In genomic region chr15:98738689-98739411, GRCh38 we compare ENCODE assay signal across 21 cellular contexts.
DNase-seq lines count a peak whose midpoint lies in the region; ATAC-seq, FAIRE-seq and TF ChIP-seq lines count a peak whose summit lies in the region.
"Had no signal": no experiment of that assay in that cellular context is flagged by ENCODE, and none has a peak within 500 bp of the region (broad histone marks: within the 10 kb centered on the region; RNA-seq: fewer than 3 reads in every experiment).

No MANE protein-coding gene starts in this region.

- FAIRE-seq in RCC 7860 (lab: Jason Lieb, UNC) = peak; percentile 74
- FAIRE-seq: GM12878 had no signal

- H3K9me3 ChIP-seq in neutrophil = no peaks in the 10 kb centered on the region
- H3K9me3 ChIP-seq: BE2C, gastrocnemius medialis, left ventricle myocardium inferior had no signal

- in situ Hi-C loops in brain microvascular endothelial cell (cut with HindIII; ENCODE audit: low pct_ligation_motif_present, low sequenced_read_pairs) = no loop called here

- no peaks in the 10 kb centered on the region for H3K36me3 ChIP-seq in neutrophil
- no peaks in the 10 kb centered on the region for H3K36me3 ChIP-seq in brain microvascular endothelial cell (replicated peaks)
- H3K36me3 ChIP-seq: gastrocnemius medialis, left ventricle myocardium inferior had no signal

- TF ChIP-seq CTCF in epithelial cell of proximal tubule (conservative IDR thresholded peaks at IDR 0.05; ENCODE audit: low read depth, low read length) = no peak
- TF ChIP-seq CTCF in neutrophil (IDR thresholded peaks at IDR 0.05) = no peak
- no peak for TF ChIP-seq CTCF in brain microvascular endothelial cell (IDR thresholded peaks at IDR 0.05; ENCODE audit: low read depth, low read length, missing control alignments)

- peak overlapping the region; percentile 69 for H3K27ac ChIP-seq in neutrophil
- H3K27ac ChIP-seq in brain microvascular endothelial cell = no peak overlapping the region
- H3K27ac ChIP-seq: gastrocnemius medialis, left ventricle myocardium inferior, parathyroid adenoma had no signal

- peaks cover 58 to 79% of the 10 kb centered on the region in 2 experiments for H3K4me1 ChIP-seq in neutrophil (ENCODE audit: control insufficient read depth in 1 of 2, insufficient read depth in 1 of 2, low read depth in 1 of 2, low read length in 1 of 2)
- H3K4me1 ChIP-seq: parathyroid adenoma had no signal

- H3K27me3 ChIP-seq in neutrophil (no peaks in the 10 kb centered on the region), brain microvascular endothelial cell (replicated peaks) (no peaks in the 10 kb centered on the region)
- H3K27me3 ChIP-seq: BE2C, gastrocnemius medialis had no signal

- ATAC-seq in HG03097 (IDR thresholded peaks at IDR 0.05; ENCODE audit: low FRiP score, unreplicated experiment) = no peak
- ATAC-seq: gastrocnemius medialis, GM12878, HCT116, PC-3 had no signal

- DNase-seq in EH (ENCODE audit: low read depth) (peak; percentile 12), RCC 7860 (ENCODE audit: low spot score) (peak; percentile 48), epithelial cell of proximal tubule (ENCODE audit: low read depth) (peak; percentile 66), NCI-H2227 treated with DMSO at 0.1 percent for 48 hours (lab: John Stamatoyannopoulos, UW) (no peak), brain microvascular endothelial cell (no peak)
- DNase-seq: activated naive CD4-positive, alpha-beta T cell treated with anti-CD3 and anti-CD28 coated beads, Interleukin-2, amount 10 ng/mL, durations not matched to agents 7 days and 5 days; BE2C; DMS 273 treated with DMSO at 0.1 percent for 48 hours; gastrocnemius medialis; GF-D8; left ventricle myocardium inferior; NCI-H1105; NCI-H2107; NCI-H526 treated with DMSO at 0.1 percent for 48 hours; PC-3; stimulated activated CD4-positive, alpha-beta T cell treated with anti-CD3 and anti-CD28 coated beads, Interleukin-2, amount 100 ng/mL, for 24 hours had no signal

- H3K4me3 ChIP-seq in epithelial cell of proximal tubule (ENCODE audit: low read depth, low read length) (no peak overlapping the region), neutrophil (ENCODE audit: low read depth in 1 of 2, low read length in 1 of 2) (no peak overlapping the region), brain microvascular endothelial cell (ENCODE audit: low read depth, low read length) (no peak overlapping the region)
- H3K4me3 ChIP-seq: gastrocnemius medialis, GM12878, left ventricle myocardium inferior had no signal

Comparison
In these comparisons a context has a peak if more than half of its experiments do, and no peak if none do; other contexts are left out.
1. DNase-seq: peak in EH (single experiment), RCC 7860 (single experiment) and epithelial cell of proximal tubule (single experiment); none in NCI-H2227 treated with DMSO at 0.1 percent for 48 hours (single experiment) and brain microvascular endothelial cell (single experiment).